ENCODE assay signal across 9 cellular contexts in genomic region chr6:215335-216034, GRCh38.
A peak's percentile ranks its signal among the peaks of the same experiment; 100 is the strongest.
DNase-seq lines count a peak whose midpoint lies in the region; TF ChIP-seq lines count a peak whose summit lies in the region.
"Had no signal": no experiment of that assay in that cellular context is flagged by ENCODE, and none has a peak within 500 bp of the region (broad histone marks: within the 10 kb centered on the region; RNA-seq: fewer than 3 reads in every experiment).

No MANE protein-coding gene starts in this region.

- no peaks in the 10 kb centered on the region for H3K36me3 Mint-ChIP-seq in CD14-positive monocyte

- no peak overlapping the region for H3K27ac ChIP-seq in SK-N-SH (ENCODE audit: low read depth in 2 of 2, low read length in 1 of 2)
- H3K27ac ChIP-seq: brain microvascular endothelial cell had no signal

- H3K36me3 ChIP-seq in SK-N-SH (replicated peaks in 1 of 2; ENCODE audit: control insufficient read depth in 1 of 2, insufficient read depth in 2 of 2, low read length in 1 of 2) = no peaks in the 10 kb centered on the region
- H3K36me3 ChIP-seq: brain microvascular endothelial cell had no signal

- H3K4me1 ChIP-seq in SK-N-SH (ENCODE audit: control insufficient read depth in 1 of 2, insufficient read depth in 2 of 2, low read depth in 1 of 2, low read length in 1 of 2) = 0 out of 4 replicates have a peak, but pooled peaks cover 0 to 5% of the 10 kb centered on the region in 2 experiments

- TF ChIP-seq EP300 in SK-N-SH (IDR thresholded peaks at IDR 0.05; ENCODE audit: borderline replicate concordance in 1 of 2, low read depth in 1 of 2, low read length in 1 of 2) = no peak

- peaks cover 23% of the 10 kb centered on the region for H3K4me1 Mint-ChIP-seq in CD14-positive monocyte

- DNase-seq in ELR (ENCODE audit: low read depth) = peak; percentile 62
- DNase-seq in SK-N-SH = no peak
- peak; percentile 72 for DNase-seq in activated naive CD4-positive, alpha-beta T cell treated with anti-CD3 and anti-CD28 coated beads, Interleukin-2, amount 50 U/mL, for 16 hours
- peak; percentile 55 to 68 for DNase-seq in stimulated activated CD4-positive, alpha-beta T cell treated with anti-CD3 and anti-CD28 coated beads, Interleukin-12 subunit alpha, Interleukin-12 subunit beta, amount 100 ng/mL, for 24 hours (ENCODE audit: low read depth in 2 of 2)
- DNase-seq in T1000 (lab: John Stamatoyannopoulos, UW) = no peak
- no peak for DNase-seq in globus pallidus (ENCODE audit: low spot score)
- DNase-seq in CD14-positive monocyte (ENCODE audit: low spot score) = no peak
- DNase-seq in HUDEP-2 (lab: John Stamatoyannopoulos, UW; ENCODE audit: unreplicated experiment in 76 of 76) = no peak
- DNase-seq: brain microvascular endothelial cell had no signal

- no peak overlapping the region for H3K9ac ChIP-seq in SK-N-SH

- peaks cover 7 to 12% (median 9%) of the 10 kb centered on the region in 7 donors for H3K9me3 Mint-ChIP-seq in CD14-positive monocyte

- no peaks in the 10 kb centered on the region for H3K79me2 ChIP-seq in SK-N-SH (ENCODE audit: insufficient read depth)

- no peaks in the 10 kb centered on the region for H4K20me1 ChIP-seq in SK-N-SH (ENCODE audit: insufficient read depth)

- H3K9me2 ChIP-seq in SK-N-SH = no peaks in the 10 kb centered on the region

- H3K9me3 ChIP-seq in SK-N-SH = no peaks in the 10 kb centered on the region

- H3K4me3 Mint-ChIP-seq in CD14-positive monocyte = no peak overlapping the region

- intact Hi-C loops in CD14-positive monocyte (cut with micrococcal nuclease) = no loop called here

- CTCF ChIA-PET in SK-N-SH (lab: Yijun Ruan, JAX) = interaction anchor here (0.9 to 1.7 kb wide), 3 partner anchors 15 to 193 kb away, joined by 4 to 8 read pairs (median 4); no protein-coding TSS in a partner anchor

- no peak overlapping the region for H3K4me3 ChIP-seq in SK-N-SH (ENCODE audit: low read depth in 2 of 2, low read length in 1 of 2)

- H3K4me2 ChIP-seq in SK-N-SH = no peak overlapping the region

- TF ChIP-seq CTCF in SK-N-SH (IDR thresholded peaks at IDR 0.05) = no peak
- no peak for TF ChIP-seq CTCF in CD14-positive monocyte (IDR thresholded peaks at IDR 0.05)

- no peak for TF ChIP-seq RAD21 in SK-N-SH (IDR thresholded peaks at IDR 0.05; ENCODE audit: low read length)

- H3K27me3 ChIP-seq in SK-N-SH (ENCODE audit: insufficient read depth) = peaks cover 52% of the 10 kb centered on the region
- H3K27me3 ChIP-seq: brain microvascular endothelial cell had no signal

- H3K27me3 Mint-ChIP-seq in CD14-positive monocyte (ENCODE audit: low read depth in 3 of 3) = peaks cover 3 to 9% (median 9%) of the 10 kb centered on the region in 3 donors

- 3% methylated on average over 9 of the region's 11 CpGs for WGBS in SK-N-SH (ENCODE audit: low lambda C conversion rate)

- POLR2A ChIA-PET in SK-N-SH (lab: Yijun Ruan, JAX) = no interaction called here

- no peak overlapping the region for H2AFZ ChIP-seq in SK-N-SH (ENCODE audit: low read depth)

- peaks cover 4% of the 10 kb centered on the region for H3F3A ChIP-seq in SK-N-SH (replicated peaks; ENCODE audit: insufficient read depth)

- H3K27ac Mint-ChIP-seq in CD14-positive monocyte = peak overlapping the region in 1 of 7 donors; percentile 19

TF ChIP-seq in SK-N-SH, 30 proteins besides CTCF, POLR2A, EP300 and RAD21:
- TF ChIP-seq REST (IDR thresholded peaks at IDR 0.05; ENCODE audit: low read depth, low read length) (no peak), EZH2phosphoT487 (IDR thresholded peaks at IDR 0.05; ENCODE audit: borderline replicate concordance, low read depth) (no peak), FOSL2 (IDR thresholded peaks at IDR 0.05; ENCODE audit: borderline replicate concordance, low read depth) (peak; percentile 48; the same call in 1 of the 2 replicates), JUND (IDR thresholded peaks at IDR 0.05) (peak; percentile 29; the same call in 1 of the 2 replicates)

Comparison
In these comparisons a context has a peak if more than half of its experiments do, and no peak if none do; other contexts are left out.
1. DNase-seq: peak in ELR (single experiment), activated naive CD4-positive, alpha-beta T cell treated with anti-CD3 and anti-CD28 coated beads, Interleukin-2, amount 50 U/mL, for 16 hours (single experiment) and stimulated activated CD4-positive, alpha-beta T cell treated with anti-CD3 and anti-CD28 coated beads, Interleukin-12 subunit alpha, Interleukin-12 subunit beta, amount 100 ng/mL, for 24 hours (2 of 2); none in SK-N-SH (single experiment), T1000 (single experiment), globus pallidus (single experiment), CD14-positive monocyte (single experiment) and HUDEP-2 (0 of 76).